25 cellular contexts compared by ENCODE assay signal in genomic region chr2:23530121-23530908, GRCh38.
DNase-seq lines count a peak whose midpoint lies in the region; ATAC-seq, FAIRE-seq and TF ChIP-seq lines count a peak whose summit lies in the region.
"Had no signal": no experiment of that assay in that cellular context is flagged by ENCODE, and none has a peak within 500 bp of the region (broad histone marks: within the 10 kb centered on the region; RNA-seq: fewer than 3 reads in every experiment).

No MANE protein-coding gene starts in this region.

- POLR2A ChIA-PET in CD4-positive, alpha-beta T cell (lab: Charles Lee) = no interaction called here

- ATAC-seq in CD4-positive, alpha-beta T cell (ENCODE audit: poor library complexity) = no peak
- no peak for ATAC-seq in natural killer cell
- ATAC-seq in GM19463 (IDR thresholded peaks at IDR 0.05; ENCODE audit: unreplicated experiment) = no peak
- ATAC-seq: activated CD4-positive, alpha-beta T cell treated with anti-CD3 and anti-CD28 coated beads for 36 hours; activated T-helper 17 cell treated with anti-CD3 and anti-CD28 coated beads, Interleukin-2, amount 50 U/mL, for 72 hours; GM12878; HCT116; heart left ventricle; left lobe of liver; natural killer cell treated with Interleukin-12 subunit alpha and Interleukin-12 subunit beta and Interleukin-15 and Interleukin-18, amount 100 ng/mL, for 72 hours; PC-3 had no signal

- intact Hi-C loops in CD4-positive, alpha-beta T cell (cut with DNase I, micrococcal nuclease) = no loop called here
- intact Hi-C loops in natural killer cell (cut with micrococcal nuclease) = no loop called here

- H3K36me3 Mint-ChIP-seq in CD4-positive, alpha-beta T cell (ENCODE audit: low read depth) = no peaks in the 10 kb centered on the region
- H3K36me3 Mint-ChIP-seq in brain (no peaks in the 10 kb centered on the region), natural killer cell (no peaks in the 10 kb centered on the region)
- H3K36me3 Mint-ChIP-seq: CD4-positive, alpha-beta memory T cell; natural killer cell treated with Interleukin-12 subunit alpha and Interleukin-12 subunit beta and Interleukin-15 and Interleukin-18, amount 100 ng/mL, for 72 hours had no signal

- peak overlapping the region; percentile 94 for H3K27ac Mint-ChIP-seq in CD4-positive, alpha-beta T cell
- peak overlapping the region; percentile 22 to 88 (median 80) for H3K27ac Mint-ChIP-seq in brain
- no peak overlapping the region for H3K27ac Mint-ChIP-seq in natural killer cell
- H3K27ac Mint-ChIP-seq: activated CD4-positive, alpha-beta T cell treated with anti-CD3 and anti-CD28 coated beads for 36 hours; activated T-helper 17 cell treated with anti-CD3 and anti-CD28 coated beads, Interleukin-2, amount 50 U/mL, for 72 hours; natural killer cell treated with Interleukin-12 subunit alpha and Interleukin-12 subunit beta and Interleukin-15 and Interleukin-18, amount 100 ng/mL, for 72 hours had no signal

- no peaks in the 10 kb centered on the region for H3K9me3 Mint-ChIP-seq in CD4-positive, alpha-beta T cell
- peaks cover 0 to 2% (median 0%) of the 10 kb centered on the region in 5 experiments for H3K9me3 Mint-ChIP-seq in brain
- no peaks in the 10 kb centered on the region for H3K9me3 Mint-ChIP-seq in natural killer cell
- H3K9me3 Mint-ChIP-seq: activated T-helper 17 cell treated with anti-CD3 and anti-CD28 coated beads, Interleukin-2, amount 50 U/mL, for 72 hours; CD4-positive, alpha-beta memory T cell; natural killer cell treated with Interleukin-12 subunit alpha and Interleukin-12 subunit beta and Interleukin-15 and Interleukin-18, amount 100 ng/mL, for 72 hours had no signal

- H3K27me3 Mint-ChIP-seq in CD4-positive, alpha-beta T cell = no peaks in the 10 kb centered on the region
- H3K27me3 Mint-ChIP-seq in brain = peaks cover under 1% of the 10 kb centered on the region
- peaks cover 0 to 5% of the 10 kb centered on the region in 2 donors for H3K27me3 Mint-ChIP-seq in natural killer cell (ENCODE audit: low read depth in 2 of 2)

- no peaks in the 10 kb centered on the region for H3K9me3 ChIP-seq in CD4-positive, alpha-beta T cell (ENCODE audit: control insufficient read depth, low read length)
- H3K9me3 ChIP-seq: heart left ventricle, stomach, transverse colon had no signal

- CTCF ChIA-PET in CD4-positive, alpha-beta T cell (lab: Charles Lee) = interaction anchor here (1.2 kb wide), 1 partner anchor 11 kb away, joined by 4 read pairs; no protein-coding TSS in a partner anchor

- TF ChIP-seq CTCF in CD4-positive, alpha-beta T cell (IDR thresholded peaks at IDR 0.05) = no peak
- TF ChIP-seq CTCF in D721Med (IDR thresholded peaks at IDR 0.05; ENCODE audit: insufficient read depth, missing control alignments) = no peak
- no peak for TF ChIP-seq CTCF in brain (conservative IDR thresholded peaks at IDR 0.05)
- TF ChIP-seq CTCF in natural killer cell (IDR thresholded peaks at IDR 0.05) = no peak

- H3K27ac ChIP-seq in CD4-positive, alpha-beta T cell (ENCODE audit: low read depth, low read length) = no peak overlapping the region
- H3K27ac ChIP-seq: epithelial cell of prostate, heart left ventricle had no signal

- H3K4me3 Mint-ChIP-seq in CD4-positive, alpha-beta T cell = peak overlapping the region; percentile 15
- H3K4me3 Mint-ChIP-seq in brain = peak overlapping the region in 2 of 5 experiments; percentile 24 to 42
- H3K4me3 Mint-ChIP-seq in natural killer cell = no peak overlapping the region
- H3K4me3 Mint-ChIP-seq: activated CD4-positive, alpha-beta T cell treated with anti-CD3 and anti-CD28 coated beads for 36 hours; activated T-helper 17 cell treated with anti-CD3 and anti-CD28 coated beads, Interleukin-2, amount 50 U/mL, for 72 hours; CD4-positive, alpha-beta memory T cell; natural killer cell treated with Interleukin-12 subunit alpha and Interleukin-12 subunit beta and Interleukin-15 and Interleukin-18, amount 100 ng/mL, for 72 hours had no signal

- H3K4me1 Mint-ChIP-seq in CD4-positive, alpha-beta T cell (ENCODE audit: low read depth) = peaks cover 43% of the 10 kb centered on the region
- peaks cover 81% of the 10 kb centered on the region for H3K4me1 Mint-ChIP-seq in brain
- peaks cover 9 to 22% of the 10 kb centered on the region in 2 donors for H3K4me1 Mint-ChIP-seq in natural killer cell

- no peaks in the 10 kb centered on the region for H3K27me3 ChIP-seq in CD4-positive, alpha-beta T cell (ENCODE audit: control insufficient read depth, insufficient read depth, low read length)
- H3K27me3 ChIP-seq: heart left ventricle, stomach, transverse colon had no signal

- FAIRE-seq in D721Med (lab: Jason Lieb, UNC) = peak; percentile 64
- FAIRE-seq: GM12878, TTC549 had no signal

- DNase-seq in CD4-positive, alpha-beta T cell = no peak
- DNase-seq in D721Med (ENCODE audit: insufficient read length, low spot score) = peak; percentile 71
- DNase-seq in NCI-H2227 (lab: John Stamatoyannopoulos, UW; ENCODE audit: unreplicated experiment) = peak; percentile 79
- no peak for DNase-seq in natural killer cell
- no peak for DNase-seq in activated T-cell treated with anti-CD3 and anti-CD28 coated beads for 4 hours
- DNase-seq: activated CD4-positive, alpha-beta T cell treated with anti-CD3 and anti-CD28 coated beads for 36 hours; CD4-positive, alpha-beta memory T cell; DMS79 treated with DMSO at 0.1 percent for 48 hours; NCI-H1048; NCI-H774; PC-3; SIG-M5; stomach; T-helper 1 cell; transverse colon had no signal

Comparison
In these comparisons a context has a peak if more than half of its experiments do, and no peak if none do; other contexts are left out.
1. DNase-seq: peak in D721Med (single experiment) and NCI-H2227 (single experiment); none in CD4-positive, alpha-beta T cell (0 of 10), natural killer cell (single experiment) and activated T-cell treated with anti-CD3 and anti-CD28 coated beads for 4 hours (single experiment).
2. H3K27ac Mint-ChIP-seq: peak in CD4-positive, alpha-beta T cell (single experiment) and brain (5 of 5); none in natural killer cell (0 of 2).